ENCODE assay signal across 8 cellular contexts in the genomic region with DNA sequence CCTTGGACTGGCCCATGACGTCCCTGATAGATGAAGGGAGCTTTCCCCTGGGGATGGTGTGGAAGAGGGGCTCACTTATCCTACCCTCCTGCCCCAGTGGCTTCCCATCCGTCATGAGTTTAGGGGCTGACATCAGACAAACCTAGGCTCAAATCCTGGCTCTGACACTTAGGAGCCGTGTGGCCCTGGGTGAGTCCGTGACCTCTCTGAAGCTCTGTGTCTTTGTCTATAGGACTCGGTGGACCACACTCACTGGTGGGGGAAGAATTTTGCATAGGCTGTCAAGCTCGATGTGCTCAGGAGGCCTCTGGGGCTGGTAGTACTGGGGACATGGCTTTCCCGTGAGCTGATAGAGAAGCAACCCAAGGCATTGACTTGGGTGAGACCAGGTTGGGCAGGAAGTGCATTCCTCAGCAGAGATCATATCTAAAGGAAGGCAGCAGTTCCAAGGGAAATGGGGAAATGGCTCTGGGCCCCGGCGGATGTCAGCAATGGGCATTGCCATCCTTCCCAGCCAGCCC. TPM values are rescaled to one million over a fixed set of nuclear protein-coding genes. Genes with fewer than 3 reads are reported as not detected.
DNase-seq lines count a peak whose midpoint lies in the region; ATAC-seq, FAIRE-seq and TF ChIP-seq lines count a peak whose summit lies in the region.

No MANE protein-coding gene starts in this region.

- H2AFZ ChIP-seq in Loucy (ENCODE audit: low read length): no peak overlapping the region

- H3K4me1 Mint-ChIP-seq in central memory CD8-positive, alpha-beta T cell: peaks cover 20% of the 10 kb centered on the region
- peaks cover 18 to 22% of the 10 kb centered on the region in 2 donors for H3K4me1 Mint-ChIP-seq in natural killer cell treated with Interleukin-12 subunit alpha and Interleukin-12 subunit beta and Interleukin-15 and Interleukin-18, amount 100 ng/mL, for 72 hours (ENCODE audit: low read depth in 2 of 2)

- no peak for TF ChIP-seq POLR2A in GM12892 (IDR thresholded peaks at IDR 0.05; ENCODE audit: low read depth, low read length)
- no peak for TF ChIP-seq POLR2A in erythroblast (IDR thresholded peaks at IDR 0.05; ENCODE audit: low read length)

- peaks cover 4% of the 10 kb centered on the region; the same call in 1 of the 2 replicates for H3F3A ChIP-seq in Loucy (ENCODE audit: low read depth)

- peak; percentile 45 for DNase-seq in GM12892 (ENCODE audit: insufficient read length)
- DNase-seq in central memory CD8-positive, alpha-beta T cell (ENCODE audit: low spot score in 2 of 2): peak in 1 of 2 donors; percentile 24
- no peak for DNase-seq in natural killer cell treated with Interleukin-12 subunit alpha and Interleukin-12 subunit beta and Interleukin-15 and Interleukin-18, amount 100 ng/mL, for 72 hours (ENCODE audit: low spot score)
- no peak for DNase-seq in NCI-H2081 (lab: John Stamatoyannopoulos, UW)
- DNase-seq in NCI-H748 treated with DMSO at 0.1 percent for 48 hours (lab: John Stamatoyannopoulos, UW): no peak
- DNase-seq in erythroblast (lab: John Stamatoyannopoulos, UW): no peak

- peak overlapping the region; percentile 93 for H3K4me3 ChIP-seq in Loucy (ENCODE audit: low read length, poor library complexity, severe bottlenecking)

- no peaks in the 10 kb centered on the region for H3K9me3 ChIP-seq in Loucy (ENCODE audit: insufficient read depth, low read depth, low read length)

- peaks cover 22% of the 10 kb centered on the region for H3K4me1 ChIP-seq in Loucy (ENCODE audit: insufficient read depth, low read length, poor library complexity, severe bottlenecking)

- H3K9ac ChIP-seq in Loucy (ENCODE audit: low read depth, low read length, poor library complexity, severe bottlenecking): peak overlapping the region; percentile 93

- no peaks in the 10 kb centered on the region for H3K27me3 ChIP-seq in Loucy (ENCODE audit: insufficient read depth, low read length, poor library complexity, severe bottlenecking)

- H4K20me1 ChIP-seq in Loucy (ENCODE audit: insufficient read depth, low read length, poor library complexity, severe bottlenecking): peaks cover 17% of the 10 kb centered on the region

- peak overlapping the region; percentile 99 for H3K4me3 Mint-ChIP-seq in central memory CD8-positive, alpha-beta T cell
- H3K4me3 Mint-ChIP-seq in natural killer cell treated with Interleukin-12 subunit alpha and Interleukin-12 subunit beta and Interleukin-15 and Interleukin-18, amount 100 ng/mL, for 72 hours: peak overlapping the region; percentile 97

- no peaks in the 10 kb centered on the region for H3K36me3 ChIP-seq in Loucy (ENCODE audit: insufficient read depth, low read length)

- H3K4me2 ChIP-seq in Loucy (ENCODE audit: low read depth, low read length, poor library complexity, severe bottlenecking): peak overlapping the region; percentile 93

- H3K27me3 Mint-ChIP-seq in central memory CD8-positive, alpha-beta T cell: no peaks in the 10 kb centered on the region
- no peaks in the 10 kb centered on the region for H3K27me3 Mint-ChIP-seq in natural killer cell treated with Interleukin-12 subunit alpha and Interleukin-12 subunit beta and Interleukin-15 and Interleukin-18, amount 100 ng/mL, for 72 hours

- FAIRE-seq in GM12892 (lab: Jason Lieb, UNC): peak; percentile 83

- H3K27ac Mint-ChIP-seq in central memory CD8-positive, alpha-beta T cell (ENCODE audit: low read depth): peak overlapping the region; percentile 99
- H3K27ac Mint-ChIP-seq in natural killer cell treated with Interleukin-12 subunit alpha and Interleukin-12 subunit beta and Interleukin-15 and Interleukin-18, amount 100 ng/mL, for 72 hours: peak overlapping the region; percentile 96

- no peak for ATAC-seq in central memory CD8-positive, alpha-beta T cell (replicated peaks; ENCODE audit: extremely low read depth, poor library complexity, severe bottlenecking)
- ATAC-seq in natural killer cell treated with Interleukin-12 subunit alpha and Interleukin-12 subunit beta and Interleukin-15 and Interleukin-18, amount 100 ng/mL, for 72 hours: no peak
- no peak for ATAC-seq in HG03342 (IDR thresholded peaks at IDR 0.05; ENCODE audit: unreplicated experiment)

- no peaks in the 10 kb centered on the region for H3K9me3 Mint-ChIP-seq in central memory CD8-positive, alpha-beta T cell
- H3K9me3 Mint-ChIP-seq in natural killer cell treated with Interleukin-12 subunit alpha and Interleukin-12 subunit beta and Interleukin-15 and Interleukin-18, amount 100 ng/mL, for 72 hours: no peaks in the 10 kb centered on the region

- peaks cover 27% of the 10 kb centered on the region for H3K79me2 ChIP-seq in Loucy (ENCODE audit: insufficient read depth, low read length)

- H3K9me2 ChIP-seq in Loucy (replicated peaks; ENCODE audit: low read depth, low read length): no peaks in the 10 kb centered on the region

- no peak for TF ChIP-seq CTCF in Loucy (conservative IDR thresholded peaks at IDR 0.05; ENCODE audit: low read length)

- peaks cover 32% of the 10 kb centered on the region for H3K36me3 Mint-ChIP-seq in central memory CD8-positive, alpha-beta T cell (ENCODE audit: insufficient read depth)
- no peaks in the 10 kb centered on the region for H3K36me3 Mint-ChIP-seq in natural killer cell treated with Interleukin-12 subunit alpha and Interleukin-12 subunit beta and Interleukin-15 and Interleukin-18, amount 100 ng/mL, for 72 hours

RNA-seq across cellular contexts. Expression of a gene that starts 17.4 kb away (rescaled TPM):
- polyA plus RNA-seq in GM12892 (2012; ENCODE audit: missing spikeins): not detected
- not detected for total RNA-seq in natural killer cell treated with Interleukin-12 subunit alpha and Interleukin-12 subunit beta and Interleukin-15 and Interleukin-18, amount 100 ng/mL, for 72 hours

RNA-seq across cellular contexts. Expression of a gene that starts 20.8 kb away (rescaled TPM):
- polyA plus RNA-seq in GM12892 (2012; ENCODE audit: missing spikeins): 27.4 TPM
- 10 to 100 TPM; 63.9 to 67.9 TPM for total RNA-seq in natural killer cell treated with Interleukin-12 subunit alpha and Interleukin-12 subunit beta and Interleukin-15 and Interleukin-18, amount 100 ng/mL, for 72 hours

RNA-seq across cellular contexts. Expression of a gene that starts 35.7 kb away (rescaled TPM):
- 9.0 TPM for polyA plus RNA-seq in GM12892 (2012; ENCODE audit: missing spikeins)
- 10 to 100 TPM; 28.0 to 33.9 TPM for total RNA-seq in natural killer cell treated with Interleukin-12 subunit alpha and Interleukin-12 subunit beta and Interleukin-15 and Interleukin-18, amount 100 ng/mL, for 72 hours

RNA-seq across cellular contexts. Expression of a gene that starts 38.7 kb away (rescaled TPM):
- 19.1 TPM for polyA plus RNA-seq in GM12892 (2012; ENCODE audit: missing spikeins)
- 10 to 100 TPM; 50.9 to 89.6 TPM for total RNA-seq in natural killer cell treated with Interleukin-12 subunit alpha and Interleukin-12 subunit beta and Interleukin-15 and Interleukin-18, amount 100 ng/mL, for 72 hours

RNA-seq across cellular contexts. Expression of a gene that starts 49.6 kb away (rescaled TPM):
- 171 TPM for polyA plus RNA-seq in GM12892 (2012; ENCODE audit: missing spikeins)
- 100 to 1,000 TPM; 298 to 579 TPM for total RNA-seq in natural killer cell treated with Interleukin-12 subunit alpha and Interleukin-12 subunit beta and Interleukin-15 and Interleukin-18, amount 100 ng/mL, for 72 hours
